Comparison of ENCODE assay signal across 9 cellular contexts in the genomic region with DNA sequence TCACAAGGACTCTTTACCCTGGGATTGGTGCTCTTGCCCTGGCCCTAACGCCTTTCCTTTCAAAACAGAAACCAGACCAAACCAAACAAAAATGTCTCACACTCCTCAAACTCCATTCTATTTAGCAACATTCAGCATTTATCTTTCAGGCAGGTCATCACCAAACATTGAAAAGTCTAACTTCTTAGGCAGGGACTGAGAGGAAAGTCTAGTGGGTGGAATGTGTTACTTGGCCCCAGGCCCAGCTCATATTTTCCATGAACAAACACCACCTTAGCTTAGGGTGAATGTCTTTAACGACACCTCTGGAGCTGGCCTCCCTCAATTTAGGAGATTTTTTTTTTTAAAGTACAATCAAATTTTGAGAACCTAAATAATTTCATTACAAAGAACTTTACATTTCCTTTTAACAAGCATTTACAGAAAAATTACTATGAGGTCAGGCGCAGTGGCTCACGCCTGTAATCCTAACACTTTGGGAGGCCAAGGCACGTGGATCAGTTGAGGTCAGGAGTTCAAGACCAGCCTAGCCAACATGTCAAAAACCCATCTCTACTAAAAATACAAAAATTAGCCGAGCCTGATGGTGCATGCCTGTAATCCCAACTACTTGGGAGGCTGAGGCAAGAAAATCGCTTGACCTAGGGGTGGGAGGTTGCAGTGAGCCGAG. TPM values are rescaled to one million over a fixed set of nuclear protein-coding genes. Genes with fewer than 3 reads are reported as not detected.
DNase-seq lines count a peak whose midpoint lies in the region; ATAC-seq and TF ChIP-seq lines count a peak whose summit lies in the region.
"Had no signal": no experiment of that assay in that cellular context is flagged by ENCODE, and none has a peak within 500 bp of the region (broad histone marks: within the 10 kb centered on the region; RNA-seq: fewer than 3 reads in every experiment).

No MANE protein-coding gene starts in this region.

- DNase-seq in NCI-H2029 (lab: John Stamatoyannopoulos, UW) (peak; percentile 12), MCF 10A (ENCODE audit: unreplicated experiment) (peak; percentile 72), mucosa of gallbladder (ENCODE audit: low spot score) (peak; percentile 39), GM10266 (ENCODE audit: extremely low spot score) (no peak)
- DNase-seq in CD8-positive, alpha-beta memory T cell, result no peak
- DNase-seq: NCI-H1436 had no signal

- peaks cover 7% of the 10 kb centered on the region for H3K4me1 Mint-ChIP-seq in MCF 10A (ENCODE audit: insufficient read depth, unreplicated experiment)
- H3K4me1 Mint-ChIP-seq in CD8-positive, alpha-beta memory T cell, result peaks cover 3 to 5% (median 4%) of the 10 kb centered on the region in 3 donors

- no TSS peak for BruUV-seq in MCF 10A (replicated peaks; lab: Mats Ljungman, UMichigan)

- no peaks in the 10 kb centered on the region for H3K36me3 ChIP-seq in CD8-positive, alpha-beta memory T cell (ENCODE audit: insufficient read depth, low read length)

- CTCF ChIA-PET in MCF 10A (lab: Yijun Ruan, JAX), result interaction anchor here (0.6 to 2.2 kb wide), 3 partner anchors 8 to 279 kb away, joined by 3 to 8 read pairs (median 5); a partner anchor contains a TSS
- CTCF ChIA-PET in CD8-positive, alpha-beta memory T cell (lab: Charles Lee), result interaction anchor here (1.4 kb wide), 2 partner anchors 10 to 279 kb away, joined by 5 to 7 read pairs; a partner anchor contains a TSS

- TF ChIP-seq CTCF in C4-2B (conservative IDR thresholded peaks at IDR 0.05) (no peak), MCF 10A (IDR thresholded peaks at IDR 0.05; ENCODE audit: unreplicated experiment) (no peak), GM10266 (IDR thresholded peaks at IDR 0.05; ENCODE audit: control insufficient read depth, insufficient read depth, low read depth, missing control alignments) (no peak)

- no peaks in the 10 kb centered on the region for H3K4me1 ChIP-seq in CD8-positive, alpha-beta memory T cell (ENCODE audit: insufficient read depth, low read length)

- peak overlapping the region; percentile 17 for H3K4me3 Mint-ChIP-seq in MCF 10A (ENCODE audit: unreplicated experiment)
- no peak overlapping the region for H3K4me3 Mint-ChIP-seq in CD8-positive, alpha-beta memory T cell

- H3K9me3 Mint-ChIP-seq in MCF 10A (ENCODE audit: unreplicated experiment), result no peaks in the 10 kb centered on the region
- H3K9me3 Mint-ChIP-seq in CD8-positive, alpha-beta memory T cell, result no peaks in the 10 kb centered on the region

- H3K4me3 ChIP-seq in CD8-positive, alpha-beta memory T cell (ENCODE audit: low read length), result no peak overlapping the region

- H3K27ac Mint-ChIP-seq in MCF 10A (ENCODE audit: low read depth, unreplicated experiment), result peak overlapping the region; percentile 76
- H3K27ac Mint-ChIP-seq in CD8-positive, alpha-beta memory T cell, result peak overlapping the region in 3 of 8 donors; percentile 12 to 86 (median 52)

- H3K36me3 Mint-ChIP-seq in MCF 10A (ENCODE audit: insufficient read depth, unreplicated experiment), result peaks cover 6% of the 10 kb centered on the region
- H3K36me3 Mint-ChIP-seq in CD8-positive, alpha-beta memory T cell, result no peaks in the 10 kb centered on the region

- no peaks in the 10 kb centered on the region for H3K27me3 Mint-ChIP-seq in MCF 10A (ENCODE audit: insufficient read depth, unreplicated experiment)
- H3K27me3 Mint-ChIP-seq in CD8-positive, alpha-beta memory T cell, result no peaks in the 10 kb centered on the region

- peak overlapping the region; percentile 16; the same call in 1 of the 2 replicates for H3K27ac ChIP-seq in C4-2B
- no peak overlapping the region for H3K27ac ChIP-seq in CD8-positive, alpha-beta memory T cell (ENCODE audit: low read depth, low read length)

- POLR2A ChIA-PET in MCF 10A (lab: Yijun Ruan, JAX), result interaction anchor here (0.8 to 3.7 kb wide), 3 partner anchors 9 to 12 kb away, joined by 3 to 18 read pairs (median 6); a partner anchor contains a TSS
- POLR2A ChIA-PET in CD8-positive, alpha-beta memory T cell (lab: Charles Lee), result interaction anchor here (0.6 to 1.4 kb wide), 2 partner anchors 8 to 10 kb away, joined by 6 to 8 read pairs; no protein-coding TSS in a partner anchor

- no peaks in the 10 kb centered on the region for H3K27me3 ChIP-seq in CD8-positive, alpha-beta memory T cell (ENCODE audit: insufficient read depth, low read length, poor library complexity, severe bottlenecking)

- ATAC-seq in HG03460 (IDR thresholded peaks at IDR 0.05; ENCODE audit: unreplicated experiment) (no peak), GM21737 (IDR thresholded peaks at IDR 0.05; ENCODE audit: unreplicated experiment) (no peak)

- H3K9me3 ChIP-seq in CD8-positive, alpha-beta memory T cell (ENCODE audit: low read length), result no peaks in the 10 kb centered on the region

- intact Hi-C loops in MCF 10A (cut with micrococcal nuclease), result no loop called here

RNA-seq across cellular contexts. Expression of a gene that starts 10.2 kb away (rescaled TPM):
- total RNA-seq in MCF 10A (2022) (8.3 and 8.8 TPM in 2 replicates), mucosa of gallbladder (4.3 TPM)
- 10 to 100 TPM; 18.0 to 21.1 TPM for total RNA-seq in CD8-positive, alpha-beta memory T cell
- 10.3 TPM for polyA plus RNA-seq in CD8-positive, alpha-beta memory T cell

Comparison
In these comparisons a context has a peak if more than half of its experiments do, and no peak if none do; other contexts are left out.
1. DNase-seq: peak in NCI-H2029 (single experiment), MCF 10A (single experiment) and mucosa of gallbladder (single experiment); none in GM10266 (single experiment) and CD8-positive, alpha-beta memory T cell (0 of 5).